In the genomic region with DNA sequence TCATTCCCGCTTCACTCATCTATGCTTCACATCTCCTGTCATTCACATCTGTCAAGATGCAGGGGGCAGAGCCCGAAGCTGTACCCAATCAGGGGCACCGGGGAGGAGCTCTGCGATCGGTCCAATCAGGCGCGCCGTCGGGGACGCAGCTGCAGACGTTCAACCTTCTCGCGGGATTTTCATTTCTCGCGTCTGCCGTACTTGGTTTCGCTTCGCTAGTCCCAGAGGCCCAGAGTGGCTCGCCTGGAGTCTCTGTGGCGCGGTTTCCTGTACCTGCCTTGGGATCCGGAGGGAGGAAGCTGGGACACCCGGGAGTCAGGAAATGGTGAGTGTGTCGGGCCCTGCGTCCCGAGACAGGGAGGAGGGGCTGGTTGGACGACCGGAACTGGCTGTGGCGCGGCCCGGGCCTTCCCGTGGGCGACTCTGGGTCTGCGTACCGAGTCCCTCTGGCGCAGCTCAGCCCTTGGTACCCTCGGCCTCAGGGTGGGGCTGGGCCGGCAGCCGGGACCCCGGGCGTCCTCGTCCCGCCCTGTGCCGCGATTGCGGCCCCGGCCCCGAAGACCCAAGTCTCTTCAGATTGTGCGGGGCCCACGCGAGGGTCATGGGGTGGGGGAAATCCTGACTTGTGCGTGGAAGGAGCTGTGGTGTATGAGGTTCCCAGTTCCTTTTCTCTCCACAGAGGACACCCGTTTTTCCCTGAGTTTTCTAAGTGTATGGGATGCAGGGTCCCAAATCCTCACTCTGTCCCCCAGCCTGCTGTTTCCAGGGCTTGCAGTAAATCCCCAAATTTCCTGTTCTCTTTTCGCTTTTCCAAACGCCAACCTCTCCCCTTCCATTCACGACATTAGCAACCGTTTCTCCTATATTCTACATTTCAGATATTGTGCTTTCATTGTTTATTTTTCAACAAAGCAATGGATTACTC, we compare ENCODE assay signal across 8 cellular contexts. TPM values are rescaled to one million over a fixed set of nuclear protein-coding genes. Genes with fewer than 3 reads are reported as not detected.
DNase-seq lines count a peak whose midpoint lies in the region; ATAC-seq and TF ChIP-seq lines count a peak whose summit lies in the region.

Gene ZNF136 (plus strand): TSS at position 215 of the 925 bp plus-strand sequence. CDS start 108 bp downstream, at position 323.

- intact Hi-C loops in esophagus muscularis mucosa (cut with DNase I): no loop called here

- no peaks in the 10 kb centered on the region for H3K9me3 ChIP-seq in esophagus muscularis mucosa

- ATAC-seq in GM21737 (IDR thresholded peaks at IDR 0.05; ENCODE audit: unreplicated experiment): peak; percentile 94

- H3K4me1 ChIP-seq in esophagus muscularis mucosa: peaks cover 33 to 47% (median 44%) of the 10 kb centered on the region in 4 donors

- peak within 1 kb of the TSS; percentile 76 to 98 (median 91) for H3K4me3 ChIP-seq in esophagus muscularis mucosa

- no peak for TF ChIP-seq CTCF in esophagus muscularis mucosa (IDR thresholded peaks at IDR 0.05)

- WGBS in esophagus muscularis mucosa: 0% methylated on average over 31 of the region's 57 CpGs

- no peaks in the 10 kb centered on the region for H3K27me3 ChIP-seq in esophagus muscularis mucosa

- H3K36me3 ChIP-seq in esophagus muscularis mucosa: peaks cover 0 to 8% (median 4%) of the 10 kb centered on the region in 4 donors

- no peak for TF ChIP-seq EP300 in esophagus muscularis mucosa (IDR thresholded peaks at IDR 0.05)

- DNase-seq in DMS53 treated with DMSO at 0.1 percent for 48 hours (lab: John Stamatoyannopoulos, UW; ENCODE audit: unreplicated experiment) (peak; percentile 87), KG1 (lab: John Stamatoyannopoulos, UW) (peak; percentile 93), esophagus muscularis mucosa (ENCODE audit: extremely low spot score) (peak; percentile 96), myocyte (ENCODE audit: low read depth) (peak; percentile 97)
- peak; percentile 92 to 94 for DNase-seq in activated T-cell treated with anti-CD3 and anti-CD28 coated beads, Interleukin-2, amount 50 U/mL, for 48 hours
- DNase-seq in stimulated activated CD8-positive, alpha-beta memory T cell treated with anti-CD3 and anti-CD28 coated beads, Interleukin-7, amount 100 ng/mL, for 4 hours (ENCODE audit: low read depth in 2 of 2): peak; percentile 88 to 90

- peak; percentile 54 for TF ChIP-seq POLR2A in esophagus muscularis mucosa (IDR thresholded peaks at IDR 0.05; ENCODE audit: low read depth)

- peak within 1 kb of the TSS; percentile 95 to 98 (median 96) for H3K27ac ChIP-seq in esophagus muscularis mucosa (replicated peaks in 1 of 4)

TF ChIP-seq in PFSK-1, 5 proteins besides CTCF, POLR2A, EP300 and RAD21:
- peak; percentile 79; the same call in 1 of the 2 replicates for TF ChIP-seq POLR2AphosphoS5 (IDR thresholded peaks at IDR 0.05; ENCODE audit: low read depth, low read length)
- no peak for TF ChIP-seq TAF1 (IDR thresholded peaks at IDR 0.05; ENCODE audit: borderline replicate concordance, insufficient read depth, low read length)
- 0 out of 2 replicates have a peak, but pooled peaks have one; percentile 47 for TF ChIP-seq SIN3A (IDR thresholded peaks at IDR 0.05; ENCODE audit: borderline replicate concordance, insufficient read depth, low read length)

RNA-seq across cellular contexts. Expression of gene ZNF136, which starts in this region (rescaled TPM):
- polyA plus RNA-seq in PFSK-1 (2012; ENCODE audit: insufficient read length, low read depth): 0.77 TPM
- total RNA-seq in esophagus muscularis mucosa (1 to 10 TPM; 6.6 to 8.9 (median 7.5) TPM), myocyte (5.1 and 6.9 TPM in 2 replicates)
- 2.2 TPM for polyA plus RNA-seq in myocyte (2012)

Comparison
In these comparisons a context has a peak if more than half of its experiments do, and no peak if none do; other contexts are left out.
1. Peak in every context shown above with its lines: DNase-seq, ATAC-seq, H3K4me3 ChIP-seq and H3K27ac ChIP-seq.